ENCODE assay signal across 1 cellular context in the genomic region with DNA sequence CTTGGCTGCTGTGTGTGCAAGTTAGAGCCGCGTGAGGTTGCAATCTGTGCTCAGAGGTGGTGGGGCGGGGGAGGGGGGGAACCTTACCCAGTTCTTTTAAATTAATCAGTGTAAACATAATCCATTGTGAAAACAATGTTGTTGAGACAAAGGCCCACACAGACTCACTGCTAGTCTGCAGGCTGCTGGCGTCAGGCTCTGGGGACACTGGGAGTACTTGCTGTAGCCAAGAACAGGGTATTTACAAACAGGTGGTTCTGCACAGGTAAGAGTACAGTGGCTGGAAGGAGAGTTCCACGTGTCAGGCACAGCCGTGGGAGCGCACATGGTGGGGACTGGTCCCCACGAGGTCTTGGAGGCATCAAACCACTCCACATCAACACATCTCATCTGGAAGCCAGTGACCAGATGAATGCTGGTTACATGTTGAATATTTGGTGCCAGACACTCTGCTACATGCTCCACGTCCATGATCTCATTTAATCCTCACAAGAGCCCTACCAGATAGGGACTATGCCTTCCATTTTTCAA.
TF ChIP-seq lines count a peak whose summit lies in the region.

No MANE protein-coding gene starts in this region.

TF ChIP-seq in GM23338, 12 proteins besides CTCF, POLR2A, EP300 and RAD21 (continued from another document):
- TF ChIP-seq ZNF462 (CRISPR knock-in tag; IDR thresholded peaks at IDR 0.05) (no peak), EZH2phosphoT487 (IDR thresholded peaks at IDR 0.05; ENCODE audit: unreplicated experiment) (no peak), EZH2 (IDR thresholded peaks at IDR 0.05; ENCODE audit: low read depth, unreplicated experiment) (no peak)
- TF ChIP-seq, protein P1, sequence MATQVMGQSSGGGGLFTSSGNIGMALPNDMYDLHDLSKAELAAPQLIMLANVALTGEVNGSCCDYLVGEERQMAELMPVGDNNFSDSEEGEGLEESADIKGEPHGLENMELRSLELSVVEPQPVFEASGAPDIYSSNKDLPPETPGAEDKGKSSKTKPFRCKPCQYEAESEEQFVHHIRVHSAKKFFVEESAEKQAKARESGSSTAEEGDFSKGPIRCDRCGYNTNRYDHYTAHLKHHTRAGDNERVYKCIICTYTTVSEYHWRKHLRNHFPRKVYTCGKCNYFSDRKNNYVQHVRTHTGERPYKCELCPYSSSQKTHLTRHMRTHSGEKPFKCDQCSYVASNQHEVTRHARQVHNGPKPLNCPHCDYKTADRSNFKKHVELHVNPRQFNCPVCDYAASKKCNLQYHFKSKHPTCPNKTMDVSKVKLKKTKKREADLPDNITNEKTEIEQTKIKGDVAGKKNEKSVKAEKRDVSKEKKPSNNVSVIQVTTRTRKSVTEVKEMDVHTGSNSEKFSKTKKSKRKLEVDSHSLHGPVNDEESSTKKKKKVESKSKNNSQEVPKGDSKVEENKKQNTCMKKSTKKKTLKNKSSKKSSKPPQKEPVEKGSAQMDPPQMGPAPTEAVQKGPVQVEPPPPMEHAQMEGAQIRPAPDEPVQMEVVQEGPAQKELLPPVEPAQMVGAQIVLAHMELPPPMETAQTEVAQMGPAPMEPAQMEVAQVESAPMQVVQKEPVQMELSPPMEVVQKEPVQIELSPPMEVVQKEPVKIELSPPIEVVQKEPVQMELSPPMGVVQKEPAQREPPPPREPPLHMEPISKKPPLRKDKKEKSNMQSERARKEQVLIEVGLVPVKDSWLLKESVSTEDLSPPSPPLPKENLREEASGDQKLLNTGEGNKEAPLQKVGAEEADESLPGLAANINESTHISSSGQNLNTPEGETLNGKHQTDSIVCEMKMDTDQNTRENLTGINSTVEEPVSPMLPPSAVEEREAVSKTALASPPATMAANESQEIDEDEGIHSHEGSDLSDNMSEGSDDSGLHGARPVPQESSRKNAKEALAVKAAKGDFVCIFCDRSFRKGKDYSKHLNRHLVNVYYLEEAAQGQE (IDR thresholded peaks at IDR 0.05; ENCODE audit: unreplicated experiment): no peak
